ENCODE assay signal across 13 cellular contexts in genomic region chr9:27441741-27442070, GRCh38.
A peak's percentile ranks its signal among the peaks of the same experiment; 100 is the strongest.
DNase-seq lines count a peak whose midpoint lies in the region; ATAC-seq, FAIRE-seq and TF ChIP-seq lines count a peak whose summit lies in the region.
"Had no signal": no experiment of that assay in that cellular context is flagged by ENCODE, and none has a peak within 500 bp of the region (broad histone marks: within the 10 kb centered on the region; RNA-seq: fewer than 3 reads in every experiment).

No MANE protein-coding gene starts in this region.

- ATAC-seq in GM19035 (IDR thresholded peaks at IDR 0.05; ENCODE audit: unreplicated experiment) (peak; percentile 87), GM21717 (IDR thresholded peaks at IDR 0.05; ENCODE audit: unreplicated experiment) (peak; percentile 94), HG03175 (IDR thresholded peaks at IDR 0.05; ENCODE audit: unreplicated experiment) (peak; percentile 89), omental fat pad (ENCODE audit: low FRiP score) (no peak)
- no peak for ATAC-seq in naive thymus-derived CD4-positive, alpha-beta T cell

- peak overlapping the region; percentile 64 to 82 for H3K27ac ChIP-seq in small intestine (ENCODE audit: low read depth in 1 of 2, low read length in 1 of 2)
- no peak overlapping the region for H3K27ac ChIP-seq in naive thymus-derived CD4-positive, alpha-beta T cell (ENCODE audit: low read depth, low read length)
- H3K27ac ChIP-seq: thoracic aorta had no signal

- POLR2A ChIA-PET in MCF 10A (lab: Yijun Ruan, JAX) = no interaction called here
- POLR2A ChIA-PET in naive thymus-derived CD4-positive, alpha-beta T cell (lab: Charles Lee) = no interaction called here

- no peaks in the 10 kb centered on the region for H3K9me3 Mint-ChIP-seq in MCF 10A (ENCODE audit: unreplicated experiment)
- H3K9me3 Mint-ChIP-seq in naive thymus-derived CD4-positive, alpha-beta T cell = peaks cover 0 to 4% (median 0%) of the 10 kb centered on the region in 11 donors
- H3K9me3 Mint-ChIP-seq: HFFc6 had no signal

- intact Hi-C loops in MCF 10A (cut with micrococcal nuclease) = no loop called here
- intact Hi-C loops in naive thymus-derived CD4-positive, alpha-beta T cell (cut with micrococcal nuclease) = no loop called here

- DNase-seq in small intestine = no peak
- DNase-seq in omental fat pad (ENCODE audit: low spot score) = no peak
- DNase-seq in MCF 10A (ENCODE audit: unreplicated experiment) = no peak
- no peak for DNase-seq in naive thymus-derived CD4-positive, alpha-beta T cell
- DNase-seq: activated naive CD4-positive, alpha-beta T cell treated with anti-CD3 and anti-CD28 coated beads, Interleukin-2, amount 50 U/mL, for 16 hours; DND-41; HFFc6; NCI-H1105 treated with DMSO at 0.1 percent for 48 hours; OCI-M1 had no signal

- WGBS in small intestine, 3 donors = 36 to 59% (median 46%) methylated on average over 4 of the region's 4 CpGs

- no peak overlapping the region for H3K4me3 Mint-ChIP-seq in MCF 10A (ENCODE audit: unreplicated experiment)
- no peak overlapping the region for H3K4me3 Mint-ChIP-seq in naive thymus-derived CD4-positive, alpha-beta T cell
- H3K4me3 Mint-ChIP-seq: HFFc6 had no signal

- H3K27me3 ChIP-seq in small intestine (ENCODE audit: control insufficient read depth in 2 of 2, insufficient read depth in 2 of 2, low read length in 2 of 2) = no peaks in the 10 kb centered on the region
- H3K27me3 ChIP-seq in naive thymus-derived CD4-positive, alpha-beta T cell (ENCODE audit: control insufficient read depth in 2 of 2, insufficient read depth in 2 of 2, low read length in 2 of 2) = no peaks in the 10 kb centered on the region

- peaks cover 0 to 4% of the 10 kb centered on the region in 2 donors for H3K36me3 ChIP-seq in small intestine (ENCODE audit: control insufficient read depth in 2 of 2, insufficient read depth in 2 of 2, low read length in 2 of 2)
- no peaks in the 10 kb centered on the region for H3K36me3 ChIP-seq in naive thymus-derived CD4-positive, alpha-beta T cell (ENCODE audit: control insufficient read depth in 2 of 3, insufficient read depth in 3 of 3, low read length in 3 of 3)
- H3K36me3 ChIP-seq: thoracic aorta had no signal

- H3K9me3 ChIP-seq in small intestine (ENCODE audit: control insufficient read depth, low read depth) = no peaks in the 10 kb centered on the region
- H3K9me3 ChIP-seq in naive thymus-derived CD4-positive, alpha-beta T cell (ENCODE audit: control insufficient read depth in 2 of 3, low read length in 3 of 3) = no peaks in the 10 kb centered on the region
- H3K9me3 ChIP-seq: thoracic aorta had no signal

- peaks cover 16% of the 10 kb centered on the region for H3K4me1 Mint-ChIP-seq in MCF 10A (ENCODE audit: insufficient read depth, unreplicated experiment)
- peaks cover 0 to 5% (median 0%) of the 10 kb centered on the region in 7 donors for H3K4me1 Mint-ChIP-seq in naive thymus-derived CD4-positive, alpha-beta T cell

- H3K4me1 ChIP-seq in small intestine (ENCODE audit: control insufficient read depth in 2 of 2, insufficient read depth in 1 of 2, low read depth in 1 of 2, low read length in 1 of 2) = peaks cover 7% of the 10 kb centered on the region in 2 donors
- no peaks in the 10 kb centered on the region for H3K4me1 ChIP-seq in naive thymus-derived CD4-positive, alpha-beta T cell (ENCODE audit: control insufficient read depth in 2 of 2, insufficient read depth in 2 of 2, low read length in 2 of 2)

- no peak overlapping the region for H3K27ac Mint-ChIP-seq in MCF 10A (ENCODE audit: low read depth, unreplicated experiment)
- H3K27ac Mint-ChIP-seq in naive thymus-derived CD4-positive, alpha-beta T cell = no peak overlapping the region
- H3K27ac Mint-ChIP-seq: HFFc6 had no signal

- TF ChIP-seq CTCF in omental fat pad (IDR thresholded peaks at IDR 0.05) (no peak), MCF 10A (IDR thresholded peaks at IDR 0.05; ENCODE audit: unreplicated experiment) (no peak)

- CTCF ChIA-PET in MCF 10A (lab: Yijun Ruan, JAX) = interaction anchor here (0.6 kb wide), 1 partner anchor 46 kb away, joined by 3 read pairs; no protein-coding TSS in a partner anchor
- CTCF ChIA-PET in naive thymus-derived CD4-positive, alpha-beta T cell (lab: Charles Lee) = no interaction called here

- FAIRE-seq in small intestine (lab: Jason Lieb, UNC) = no peak

- no TSS peak for BruUV-seq in MCF 10A (replicated peaks; lab: Mats Ljungman, UMichigan)

- H3K36me3 Mint-ChIP-seq in MCF 10A (ENCODE audit: insufficient read depth, unreplicated experiment) = no peaks in the 10 kb centered on the region
- H3K36me3 Mint-ChIP-seq in naive thymus-derived CD4-positive, alpha-beta T cell = peaks cover 0 to 10% (median 0%) of the 10 kb centered on the region in 5 donors

- no peak overlapping the region for H3K4me3 ChIP-seq in small intestine (ENCODE audit: low read depth in 1 of 2, low read length in 2 of 2)
- H3K4me3 ChIP-seq in naive thymus-derived CD4-positive, alpha-beta T cell (ENCODE audit: low read length) = no peak overlapping the region
- H3K4me3 ChIP-seq: thoracic aorta had no signal

- H3K27me3 Mint-ChIP-seq in MCF 10A (ENCODE audit: insufficient read depth, unreplicated experiment) = no peaks in the 10 kb centered on the region
- no peaks in the 10 kb centered on the region for H3K27me3 Mint-ChIP-seq in naive thymus-derived CD4-positive, alpha-beta T cell

Comparison
In these comparisons a context has a peak if more than half of its experiments do, and no peak if none do; other contexts are left out.
1. ATAC-seq: peak in GM19035 (single experiment), GM21717 (single experiment) and HG03175 (single experiment); none in omental fat pad (single experiment) and naive thymus-derived CD4-positive, alpha-beta T cell (single experiment).